In the genomic region with DNA sequence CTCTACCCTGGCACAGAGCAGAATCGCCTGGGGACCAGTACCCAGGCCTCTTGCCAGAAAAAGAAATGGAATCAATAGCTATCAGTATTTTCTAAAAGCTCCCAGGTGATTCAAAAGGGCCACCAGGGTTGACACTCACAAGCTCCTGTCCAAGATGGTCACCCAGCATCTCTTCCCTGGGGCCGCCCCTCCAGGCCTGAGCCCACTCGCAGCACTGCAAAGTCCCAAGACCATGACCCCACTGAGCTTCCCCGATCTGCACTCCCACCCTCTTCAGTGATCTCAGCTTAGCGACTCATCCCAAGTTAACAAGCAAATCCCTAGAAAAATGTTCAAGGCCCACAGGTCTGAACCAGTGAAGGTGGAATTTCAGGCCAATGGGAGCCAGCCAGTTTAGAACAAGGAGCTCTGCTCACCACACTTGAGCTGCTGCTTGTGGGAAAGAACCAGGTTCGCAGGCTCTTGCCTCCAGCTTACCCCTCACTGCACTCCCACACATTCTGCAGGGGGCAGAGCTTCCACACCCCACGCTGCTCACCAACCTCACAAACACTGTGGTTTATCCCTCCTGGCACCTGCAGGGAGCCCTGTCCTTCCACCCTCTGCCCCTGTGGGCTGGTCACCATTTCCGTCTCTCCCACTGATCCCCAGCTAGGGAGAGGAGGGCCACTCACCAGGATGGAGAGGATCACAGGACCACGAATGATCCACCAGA, we compare ENCODE assay signal across 34 cellular contexts. TPM values are rescaled to one million over a fixed set of nuclear protein-coding genes. Genes with fewer than 3 reads are reported as not detected.
"Had no signal": no experiment of that assay in that cellular context is flagged by ENCODE, and none has a peak within 500 bp of the region (broad histone marks: within the 10 kb centered on the region; RNA-seq: fewer than 3 reads in every experiment).

No MANE protein-coding gene starts in this region.

- H3K27ac ChIP-seq: adrenal gland, brain microvascular endothelial cell, coronary artery, dorsolateral prefrontal cortex, WERI-Rb-1 had no signal

- H3K9me3 Mint-ChIP-seq: activated B cell treated with CpG ODN at 0.5 μM for 24 hours; activated CD8-positive, alpha-beta T cell treated with anti-CD3 and anti-CD28 coated beads for 36 hours; activated naive CD4-positive, alpha-beta T cell treated with anti-CD3 and anti-CD28 coated beads for 36 hours; activated naive CD4-positive, alpha-beta T cell treated with anti-CD3 and anti-CD28 coated beads, Interleukin-2, amount 50 U/mL, for 24 hours; activated naive CD8-positive, alpha-beta T cell treated with anti-CD3 and anti-CD28 coated beads, Interleukin-2, amount 50 U/mL, for 24 hours; activated T-helper 1 cell treated with anti-CD3 and anti-CD28 coated beads, Interleukin-12 subunit alpha, Interleukin-12 subunit beta, Interleukin-2, Interleukin-4 antibody, amounts not matched to agents 30 ng/mL and 10 ng/mL and 1 ng/mL, durations not matched to agents 14 hours and 24 hours and 36 hours; activated T-helper 2 cell treated with anti-CD3 and anti-CD28 coated beads, Interferon-gamma antibody, Interleukin-2, Interleukin-4, amounts not matched to agents 10 μg/mL and 5 μg/mL and 100 μg/mL, durations not matched to agents 14 hours and 24 hours and 36 hours; central memory CD8-positive, alpha-beta T cell; dendritic cell treated with granulocyte-macrophage colony-stimulating factor and Interleukin-4, amounts not matched to agents 40 ng/mL and 50 ng/mL, for 4 days; endodermal cell; T-helper 2 cell treated with Interferon-gamma antibody and Interleukin-4, amounts not matched to agents 5 μg/mL and 100 μg/mL, for 36 hours had no signal

- H3K36me3 ChIP-seq: adrenal gland, brain microvascular endothelial cell, WERI-Rb-1 had no signal

- H3K27me3 ChIP-seq: adrenal gland had no signal

- H3K36me3 Mint-ChIP-seq: activated naive CD4-positive, alpha-beta T cell treated with anti-CD3 and anti-CD28 coated beads, Interleukin-2, amount 50 U/mL, for 24 hours; activated naive CD8-positive, alpha-beta T cell treated with anti-CD3 and anti-CD28 coated beads for 36 hours had no signal

- H3K4me3 Mint-ChIP-seq: activated B cell treated with CpG ODN at 0.5 μM for 24 hours; activated CD8-positive, alpha-beta T cell treated with anti-CD3 and anti-CD28 coated beads for 36 hours; activated naive CD4-positive, alpha-beta T cell treated with anti-CD3 and anti-CD28 coated beads for 36 hours; activated naive CD4-positive, alpha-beta T cell treated with anti-CD3 and anti-CD28 coated beads, Interleukin-2, amount 50 U/mL, for 24 hours; activated naive CD8-positive, alpha-beta T cell treated with anti-CD3 and anti-CD28 coated beads for 36 hours; activated naive CD8-positive, alpha-beta T cell treated with anti-CD3 and anti-CD28 coated beads, Interleukin-2, amount 50 U/mL, for 24 hours; activated T-helper 1 cell treated with anti-CD3 and anti-CD28 coated beads, Interleukin-12 subunit alpha, Interleukin-12 subunit beta, Interleukin-2, Interleukin-4 antibody, amounts not matched to agents 30 ng/mL and 10 ng/mL and 1 ng/mL, durations not matched to agents 14 hours and 24 hours and 36 hours; central memory CD8-positive, alpha-beta T cell; dendritic cell treated with granulocyte-macrophage colony-stimulating factor and Interleukin-4, amounts not matched to agents 40 ng/mL and 50 ng/mL, for 4 days; endodermal cell; T-helper 17 cell; T-helper 2 cell treated with Interferon-gamma antibody and Interleukin-4, amounts not matched to agents 5 μg/mL and 100 μg/mL, for 36 hours had no signal

- ATAC-seq: activated CD4-positive, CD25-positive, alpha-beta regulatory T cell treated with anti-CD3 and anti-CD28 coated beads, Interleukin-2, amount 50 U/mL, for 24 hours; activated CD8-positive, alpha-beta T cell treated with anti-CD3 and anti-CD28 coated beads for 36 hours; activated naive CD8-positive, alpha-beta T cell treated with anti-CD3 and anti-CD28 coated beads, Interleukin-2, amount 50 U/mL, for 24 hours; esophagus mucosa; T-helper 17 cell had no signal

- DNase-seq: activated B cell treated with CpG ODN at 0.5 μM for 24 hours; activated CD4-positive, alpha-beta T cell treated with anti-CD3 and anti-CD28 coated beads for 48 hours; activated CD4-positive, alpha-beta T cell treated with anti-CD3 and anti-CD28 coated beads, Interleukin-2, amount 50 U/mL, for 1 hour; activated CD4-positive, alpha-beta T cell treated with anti-CD3 and anti-CD28 coated beads, Interleukin-2, amount 50 U/mL, for 48 hours; activated CD8-positive, alpha-beta memory T cell treated with anti-CD3 and anti-CD28 coated beads for 24 hours; activated CD8-positive, alpha-beta T cell treated with anti-CD3 and anti-CD28 coated beads for 36 hours; activated effector memory CD4-positive, alpha-beta T cell treated with anti-CD3 and anti-CD28 coated beads, Interleukin-2, amount 50 U/mL, for 16 hours; activated naive CD4-positive, alpha-beta T cell treated with anti-CD3 and anti-CD28 coated beads for 36 hours; activated naive CD8-positive, alpha-beta T cell treated with anti-CD3 and anti-CD28 coated beads for 36 hours; activated naive CD8-positive, alpha-beta T cell treated with anti-CD3 and anti-CD28 coated beads, Interleukin-2, amount 50 U/mL, for 24 hours; activated T-cell treated with anti-CD3 and anti-CD28 coated beads, Interleukin-2, amount 50 U/mL, for 1 hour; activated T-cell treated with anti-CD3 and anti-CD28 coated beads, Interleukin-2, amount 50 U/mL, for 48 hours; adrenal gland; brain microvascular endothelial cell; dorsolateral prefrontal cortex; effector memory CD4-positive, alpha-beta T cell; endodermal cell; foreskin fibroblast; head of caudate nucleus; T-helper 1 cell; T-helper 17 cell; T1000; WERI-Rb-1 had no signal

- H3K27ac Mint-ChIP-seq: activated B cell treated with CpG ODN at 0.5 μM for 24 hours; activated CD8-positive, alpha-beta T cell treated with anti-CD3 and anti-CD28 coated beads for 36 hours; activated naive CD4-positive, alpha-beta T cell treated with anti-CD3 and anti-CD28 coated beads for 36 hours; activated naive CD4-positive, alpha-beta T cell treated with anti-CD3 and anti-CD28 coated beads, Interleukin-2, amount 50 U/mL, for 24 hours; activated naive CD8-positive, alpha-beta T cell treated with anti-CD3 and anti-CD28 coated beads for 36 hours; activated naive CD8-positive, alpha-beta T cell treated with anti-CD3 and anti-CD28 coated beads, Interleukin-2, amount 50 U/mL, for 24 hours; activated T-helper 1 cell treated with anti-CD3 and anti-CD28 coated beads, Interleukin-12 subunit alpha, Interleukin-12 subunit beta, Interleukin-2, Interleukin-4 antibody, amounts not matched to agents 30 ng/mL and 10 ng/mL and 1 ng/mL, durations not matched to agents 14 hours and 24 hours and 36 hours; activated T-helper 2 cell treated with anti-CD3 and anti-CD28 coated beads, Interferon-gamma antibody, Interleukin-2, Interleukin-4, amounts not matched to agents 10 μg/mL and 5 μg/mL and 100 μg/mL, durations not matched to agents 14 hours and 24 hours and 36 hours; dendritic cell treated with granulocyte-macrophage colony-stimulating factor and Interleukin-4, amounts not matched to agents 40 ng/mL and 50 ng/mL, for 4 days; endodermal cell; T-helper 17 cell; T-helper 2 cell treated with Interferon-gamma antibody and Interleukin-4, amounts not matched to agents 5 μg/mL and 100 μg/mL, for 36 hours had no signal

- H3K4me3 ChIP-seq: adrenal gland, coronary artery, dorsolateral prefrontal cortex had no signal

- H3K9me3 ChIP-seq: adrenal gland had no signal

- H3K4me1 Mint-ChIP-seq: activated B cell treated with CpG ODN at 0.5 μM for 24 hours; activated naive CD4-positive, alpha-beta T cell treated with anti-CD3 and anti-CD28 coated beads, Interleukin-2, amount 50 U/mL, for 24 hours; activated naive CD8-positive, alpha-beta T cell treated with anti-CD3 and anti-CD28 coated beads for 36 hours; activated naive CD8-positive, alpha-beta T cell treated with anti-CD3 and anti-CD28 coated beads, Interleukin-2, amount 50 U/mL, for 24 hours; central memory CD8-positive, alpha-beta T cell had no signal

RNA-seq across cellular contexts. Expression of gene TMEM37, which starts 19.8 kb away (rescaled TPM):
- total RNA-seq: activated CD8-positive, alpha-beta T cell treated with anti-CD3 and anti-CD28 coated beads for 36 hours; activated naive CD4-positive, alpha-beta T cell treated with anti-CD3 and anti-CD28 coated beads for 36 hours; activated naive CD8-positive, alpha-beta T cell treated with anti-CD3 and anti-CD28 coated beads for 36 hours; activated T-helper 1 cell treated with anti-CD3 and anti-CD28 coated beads, Interleukin-12 subunit alpha, Interleukin-12 subunit beta, Interleukin-2, Interleukin-4 antibody, amounts not matched to agents 30 ng/mL and 10 ng/mL and 1 ng/mL, durations not matched to agents 14 hours and 24 hours and 36 hours; bronchial epithelial cell; frontal cortex; T-helper 17 cell had no signal
